In genomic region chr1:211641942-211642341, GRCh38 we compare ENCODE assay signal across 1 cellular context.
A peak's percentile ranks its signal among the peaks of the same experiment; 100 is the strongest.
TF ChIP-seq lines count a peak whose summit lies in the region.

No MANE protein-coding gene starts in this region.

TF ChIP-seq in K562, 482 proteins besides CTCF, POLR2A, EP300 and RAD21:
- TF ChIP-seq ZNF384 (IDR thresholded peaks at IDR 0.05; ENCODE audit: low read depth, low read length) (no peak), FOXP4 (CRISPR knock-in tag; IDR thresholded peaks at IDR 0.05; ENCODE audit: borderline replicate concordance) (no peak), RBM25 (IDR thresholded peaks at IDR 0.05; ENCODE audit: low read depth, low read length, severe bottlenecking) (peak; percentile 39), ZNF408 (CRISPR knock-in tag; IDR thresholded peaks at IDR 0.05; ENCODE audit: low read depth) (no peak), ZNF121 (CRISPR knock-in tag; conservative IDR thresholded peaks at IDR 0.05) (peak; percentile 91)
